Comparison of ENCODE assay signal across 14 cellular contexts in the genomic region with DNA sequence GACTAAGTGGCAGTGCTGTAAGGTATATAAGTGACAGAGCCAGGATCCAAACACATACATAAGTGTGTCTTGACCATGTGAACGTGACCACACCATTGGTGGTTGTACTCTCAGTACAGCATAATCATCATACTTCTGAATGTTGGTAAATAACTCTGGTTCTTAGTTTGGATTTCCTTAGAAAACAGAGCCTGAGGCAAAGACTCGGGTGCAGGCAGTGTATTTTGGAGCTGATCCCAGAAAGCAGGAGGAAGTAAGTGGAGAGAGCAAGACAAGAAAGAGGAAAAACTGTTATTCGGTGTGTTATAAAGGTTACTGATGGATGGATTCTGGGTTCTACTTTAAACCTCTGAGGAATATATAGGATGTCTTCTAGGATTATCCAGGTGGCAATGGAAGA.
DNase-seq lines count a peak whose midpoint lies in the region; TF ChIP-seq lines count a peak whose summit lies in the region.
"Had no signal": no experiment of that assay in that cellular context is flagged by ENCODE, and none has a peak within 500 bp of the region (broad histone marks: within the 10 kb centered on the region; RNA-seq: fewer than 3 reads in every experiment).

No MANE protein-coding gene starts in this region.

- H3K4me1 Mint-ChIP-seq in nephron progenitor cell = no peaks in the 10 kb centered on the region

- H3K4me3 ChIP-seq in prostate gland = no peak overlapping the region

- no peak for TF ChIP-seq POLR2A in prostate gland (IDR thresholded peaks at IDR 0.05)

- no peaks in the 10 kb centered on the region for H3K27me3 Mint-ChIP-seq in nephron progenitor cell (ENCODE audit: low read depth, poor library complexity)

- no peak overlapping the region for H3K4me3 Mint-ChIP-seq in nephron progenitor cell

- WGBS in prostate gland = 19% methylated on average over 3 of the region's 3 CpGs

- no peaks in the 10 kb centered on the region for H3K9me3 ChIP-seq in prostate gland
- H3K9me3 ChIP-seq: BE2C had no signal

- intact Hi-C loops in prostate gland (cut with DNase I) = no loop called here

- H3K4me1 ChIP-seq in prostate gland (replicated peaks) = no peaks in the 10 kb centered on the region
- H3K4me1 ChIP-seq: BE2C had no signal

- no peaks in the 10 kb centered on the region for H3K36me3 Mint-ChIP-seq in nephron progenitor cell (ENCODE audit: low read depth)

- no peaks in the 10 kb centered on the region for H3K27me3 ChIP-seq in prostate gland (replicated peaks; ENCODE audit: insufficient read depth)
- H3K27me3 ChIP-seq: BE2C had no signal

- H3K9me3 Mint-ChIP-seq in nephron progenitor cell = peaks cover 4% of the 10 kb centered on the region

- H3K27ac Mint-ChIP-seq in nephron progenitor cell = no peak overlapping the region

- H3K36me3 ChIP-seq in prostate gland = no peaks in the 10 kb centered on the region
- H3K36me3 ChIP-seq: BE2C had no signal

- TF ChIP-seq CTCF in prostate gland (IDR thresholded peaks at IDR 0.05) = no peak
- no peak for TF ChIP-seq CTCF in nephron progenitor cell (IDR thresholded peaks at IDR 0.05)

- DNase-seq in EL = peak; percentile 29
- DNase-seq in NCI-H226 = peak; percentile 46
- DNase-seq in dedifferentiated amniotic fluid mesenchymal stem cell (ENCODE audit: extremely low spot score) = peak; percentile 54
- DNase-seq in prostate gland (ENCODE audit: low spot score) = peak; percentile 8
- no peak for DNase-seq in DMS114 treated with DMSO at 0.1 percent for 48 hours (lab: John Stamatoyannopoulos, UW; ENCODE audit: unreplicated experiment)
- no peak for DNase-seq in nephron progenitor cell
- no peak for DNase-seq in DMS153 treated with DMSO at 0.1 percent for 48 hours (lab: John Stamatoyannopoulos, UW; ENCODE audit: unreplicated experiment)
- DNase-seq in GM19240 (ENCODE audit: insufficient read length, low spot score) = no peak
- DNase-seq: BE2C, H7, Karpas-422, NCI-H1930, NCI-H524 treated with DMSO at 0.1 percent for 48 hours, OCI-M1 had no signal

- no peak overlapping the region for H3K27ac ChIP-seq in prostate gland

Comparison
In these comparisons a context has a peak if more than half of its experiments do, and no peak if none do; other contexts are left out.
1. DNase-seq: peak in EL (single experiment), NCI-H226 (single experiment), dedifferentiated amniotic fluid mesenchymal stem cell (single experiment) and prostate gland (single experiment); none in DMS114 treated with DMSO at 0.1 percent for 48 hours (single experiment), nephron progenitor cell (single experiment), DMS153 treated with DMSO at 0.1 percent for 48 hours (single experiment) and GM19240 (single experiment).